14 cellular contexts compared by ENCODE assay signal in the genomic region with DNA sequence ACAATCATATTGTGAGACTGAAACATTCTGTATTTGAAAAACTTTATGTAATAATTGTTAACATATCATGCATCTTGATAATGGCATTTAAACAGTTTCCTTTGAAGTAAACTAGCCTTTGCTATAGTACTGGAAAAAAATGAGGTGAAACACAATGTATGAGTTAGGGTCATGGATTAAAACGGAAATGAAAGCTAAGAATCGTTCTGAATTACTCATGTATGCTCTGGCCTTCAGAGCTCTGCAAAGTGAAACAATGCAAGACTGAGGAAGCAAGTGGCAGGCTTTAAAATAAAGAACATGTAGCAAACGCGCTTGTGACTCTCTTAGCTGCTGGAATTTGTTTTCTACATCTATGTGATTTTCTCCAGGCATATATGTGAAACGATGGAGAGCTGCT.
DNase-seq lines count a peak whose midpoint lies in the region.
"Had no signal": no experiment of that assay in that cellular context is flagged by ENCODE, and none has a peak within 500 bp of the region (broad histone marks: within the 10 kb centered on the region; RNA-seq: fewer than 3 reads in every experiment).

No MANE protein-coding gene starts in this region.

- H3K79me1 ChIP-seq in mesenchymal stem cell (replicated peaks; ENCODE audit: low read length, poor library complexity, severe bottlenecking), result no peaks in the 10 kb centered on the region

- no peak overlapping the region for H3K27ac ChIP-seq in mesenchymal stem cell (ENCODE audit: low read length, poor library complexity, severe bottlenecking)
- H3K27ac ChIP-seq: heart right ventricle had no signal

- DNase-seq in EH (ENCODE audit: low read depth), result peak; percentile 54
- peak; percentile 3 for DNase-seq in LHCN-M2 (ENCODE audit: low read depth)
- peak; percentile 46 for DNase-seq in astrocyte of the hippocampus (ENCODE audit: low read depth, low spot score)
- DNase-seq in mesenchymal stem cell, result peak; percentile 1
- DNase-seq in DMS153 treated with DMSO at 0.1 percent for 48 hours (lab: John Stamatoyannopoulos, UW; ENCODE audit: unreplicated experiment), result no peak
- DNase-seq in activated CD8-positive, alpha-beta memory T cell treated with anti-CD3 and anti-CD28 coated beads for 24 hours, result no peak
- DNase-seq in stimulated activated CD4-positive, alpha-beta T cell treated with anti-CD3 and anti-CD28 coated beads, Interleukin-2, amount 100 ng/mL, for 48 hours, result no peak
- DNase-seq in hepatic stellate cell (ENCODE audit: low spot score), result no peak
- DNase-seq: CD4-positive, CD25-positive, alpha-beta regulatory T cell; GDM1; heart right ventricle; left ventricle myocardium superior; posterior cingulate gyrus; T-helper 9 cell had no signal

- no peaks in the 10 kb centered on the region for H3K4me1 ChIP-seq in mesenchymal stem cell (ENCODE audit: control insufficient read depth, insufficient read depth, low read depth, low read length)
- H3K4me1 ChIP-seq: heart right ventricle had no signal

- H3K23ac ChIP-seq in mesenchymal stem cell (ENCODE audit: low read length in 2 of 2), result no peak overlapping the region

- peak overlapping the region; percentile 18 for H3K4me2 ChIP-seq in mesenchymal stem cell (ENCODE audit: low read length, poor library complexity, severe bottlenecking)

- no peak overlapping the region for H2AFZ ChIP-seq in mesenchymal stem cell (ENCODE audit: low read depth, low read length)

- H4K91ac ChIP-seq in mesenchymal stem cell (ENCODE audit: low read length), result no peak overlapping the region

- WGBS in mesenchymal stem cell, result 77% methylated on average over 4 of the region's 5 CpGs

- H2BK5ac ChIP-seq in mesenchymal stem cell (ENCODE audit: low read depth, low read length, poor library complexity, severe bottlenecking), result no peak overlapping the region

- H3K14ac ChIP-seq in mesenchymal stem cell (ENCODE audit: low read length in 2 of 2), result no peak overlapping the region

- no peak overlapping the region for H2BK12ac ChIP-seq in mesenchymal stem cell (ENCODE audit: low read length in 2 of 2)

- H3K18ac ChIP-seq in mesenchymal stem cell (ENCODE audit: low read depth in 1 of 2, low read length in 2 of 2), result no peak overlapping the region

- H3K27me3 ChIP-seq in mesenchymal stem cell (ENCODE audit: control insufficient read depth in 1 of 2, insufficient read depth in 1 of 2, low read length in 2 of 2), result no peaks in the 10 kb centered on the region
- H3K27me3 ChIP-seq: heart right ventricle had no signal

- no peaks in the 10 kb centered on the region for H3K36me3 ChIP-seq in mesenchymal stem cell (ENCODE audit: control insufficient read depth in 1 of 2, insufficient read depth in 2 of 2, low read depth in 1 of 2, low read length in 2 of 2)
- H3K36me3 ChIP-seq: heart right ventricle had no signal

- no peak overlapping the region for H4K8ac ChIP-seq in mesenchymal stem cell (ENCODE audit: low read length)

- H2AK5ac ChIP-seq in mesenchymal stem cell (ENCODE audit: low read length, severe bottlenecking), result no peak overlapping the region

- H2BK15ac ChIP-seq in mesenchymal stem cell (ENCODE audit: low read depth, poor library complexity, severe bottlenecking), result no peak overlapping the region

- no peak overlapping the region for H3K4ac ChIP-seq in mesenchymal stem cell (ENCODE audit: low read depth in 1 of 2, low read length in 2 of 2)

- H3K4me3 ChIP-seq in mesenchymal stem cell (ENCODE audit: insufficient read depth in 1 of 2, low read depth in 1 of 2, low read length in 2 of 2), result peak overlapping the region in 1 of 2 experiments; percentile 8
- H3K4me3 ChIP-seq: heart right ventricle had no signal

- H2BK120ac ChIP-seq in mesenchymal stem cell (ENCODE audit: low read depth, low read length), result no peak overlapping the region

- H3K9ac ChIP-seq in mesenchymal stem cell (ENCODE audit: low read length), result peak overlapping the region; percentile 14

- H3K9me3 ChIP-seq in mesenchymal stem cell (ENCODE audit: control insufficient read depth, low read length), result no peaks in the 10 kb centered on the region
- H3K9me3 ChIP-seq: heart right ventricle had no signal

Comparison
In these comparisons a context has a peak if more than half of its experiments do, and no peak if none do; other contexts are left out.
1. DNase-seq: peak in EH (single experiment), LHCN-M2 (single experiment), astrocyte of the hippocampus (single experiment) and mesenchymal stem cell (single experiment); none in DMS153 treated with DMSO at 0.1 percent for 48 hours (single experiment), activated CD8-positive, alpha-beta memory T cell treated with anti-CD3 and anti-CD28 coated beads for 24 hours (single experiment), stimulated activated CD4-positive, alpha-beta T cell treated with anti-CD3 and anti-CD28 coated beads, Interleukin-2, amount 100 ng/mL, for 48 hours (0 of 2) and hepatic stellate cell (single experiment).